In genomic region chr6:74249658-74250057, GRCh38 we compare ENCODE assay signal across 14 cellular contexts.
A peak's percentile ranks its signal among the peaks of the same experiment; 100 is the strongest.
DNase-seq lines count a peak whose midpoint lies in the region; ATAC-seq, FAIRE-seq and TF ChIP-seq lines count a peak whose summit lies in the region.
"Had no signal": no experiment of that assay in that cellular context is flagged by ENCODE, and none has a peak within 500 bp of the region (broad histone marks: within the 10 kb centered on the region; RNA-seq: fewer than 3 reads in every experiment).

No MANE protein-coding gene starts in this region.

- DNase-seq in AG10803 (ENCODE audit: low read depth): peak; percentile 62
- peak; percentile 17 to 28 for DNase-seq in dermis microvascular lymphatic vessel endothelial cell (ENCODE audit: low read depth in 2 of 2)
- no peak for DNase-seq in 8988T
- DNase-seq in activated CD4-positive, alpha-beta memory T cell treated with anti-CD3 and anti-CD28 coated beads for 36 hours: no peak
- no peak for DNase-seq in small intestine
- DNase-seq in type B pancreatic cell (ENCODE audit: extremely low spot score, unreplicated experiment): no peak
- DNase-seq: amniotic stem cell, KBM-7, NCI-H510A had no signal

- peaks cover 2% of the 10 kb centered on the region for H3K9me3 Mint-ChIP-seq in activated CD4-positive, alpha-beta memory T cell treated with anti-CD3 and anti-CD28 coated beads for 36 hours
- H3K9me3 Mint-ChIP-seq in type B pancreatic cell: no peaks in the 10 kb centered on the region
- H3K9me3 Mint-ChIP-seq: memory B cell had no signal

- no peaks in the 10 kb centered on the region for H3K4me1 Mint-ChIP-seq in activated CD4-positive, alpha-beta memory T cell treated with anti-CD3 and anti-CD28 coated beads for 36 hours (ENCODE audit: low read depth)
- H3K4me1 Mint-ChIP-seq in type B pancreatic cell (ENCODE audit: unreplicated experiment): peaks cover 3% of the 10 kb centered on the region
- H3K4me1 Mint-ChIP-seq: memory B cell had no signal

- H3K27me3 Mint-ChIP-seq in activated CD4-positive, alpha-beta memory T cell treated with anti-CD3 and anti-CD28 coated beads for 36 hours: no peaks in the 10 kb centered on the region
- H3K27me3 Mint-ChIP-seq in type B pancreatic cell: no peaks in the 10 kb centered on the region
- H3K27me3 Mint-ChIP-seq: memory B cell had no signal

- no peak overlapping the region for H3K27ac Mint-ChIP-seq in activated CD4-positive, alpha-beta memory T cell treated with anti-CD3 and anti-CD28 coated beads for 36 hours
- no peak overlapping the region for H3K27ac Mint-ChIP-seq in type B pancreatic cell
- H3K27ac Mint-ChIP-seq: memory B cell had no signal

- H3K27ac ChIP-seq in small intestine (ENCODE audit: low read depth in 1 of 2, low read length in 1 of 2): no peak overlapping the region
- H3K27ac ChIP-seq: BLaER1 treated with 17β-estradiol and CSF1 and Interleukin-3, amounts not matched to agents 10 nM and 100 nM had no signal

- peak; percentile 86 for ATAC-seq in GM21381 (IDR thresholded peaks at IDR 0.05; ENCODE audit: unreplicated experiment)
- peak; percentile 64 for ATAC-seq in HG03442 (IDR thresholded peaks at IDR 0.05; ENCODE audit: unreplicated experiment)
- ATAC-seq: HCT116 had no signal

- POLR2A ChIA-PET in activated CD4-positive, alpha-beta memory T cell treated with anti-CD3 and anti-CD28 coated beads for 36 hours (lab: Charles Lee): no interaction called here

- FAIRE-seq in small intestine (lab: Jason Lieb, UNC): no peak

- intact Hi-C loops in activated CD4-positive, alpha-beta memory T cell treated with anti-CD3 and anti-CD28 coated beads for 36 hours (cut with micrococcal nuclease): no loop called here

- H3K4me3 ChIP-seq in AG10803 (ENCODE audit: low read length) (no peak overlapping the region), small intestine (ENCODE audit: low read depth in 1 of 2, low read length in 2 of 2) (no peak overlapping the region)
- H3K4me3 ChIP-seq: BLaER1 treated with 17β-estradiol and CSF1 and Interleukin-3, amounts not matched to agents 10 nM and 100 nM had no signal

- 33 to 44% (median 39%) methylated on average over 2 of the region's 2 CpGs for WGBS in small intestine, 3 donors

- H3K4me1 ChIP-seq in small intestine (ENCODE audit: control insufficient read depth in 2 of 2, insufficient read depth in 1 of 2, low read depth in 1 of 2, low read length in 1 of 2): no peaks in the 10 kb centered on the region

- H3K27me3 ChIP-seq in small intestine (ENCODE audit: control insufficient read depth in 2 of 2, insufficient read depth in 2 of 2, low read length in 2 of 2): no peaks in the 10 kb centered on the region
- H3K27me3 ChIP-seq: BLaER1 treated with 17β-estradiol and CSF1 and Interleukin-3, amounts not matched to agents 10 nM and 100 nM had no signal

- H3K9me3 ChIP-seq in small intestine (ENCODE audit: control insufficient read depth, low read depth): no peaks in the 10 kb centered on the region

- H3K4me3 Mint-ChIP-seq in activated CD4-positive, alpha-beta memory T cell treated with anti-CD3 and anti-CD28 coated beads for 36 hours: no peak overlapping the region
- no peak overlapping the region for H3K4me3 Mint-ChIP-seq in type B pancreatic cell
- H3K4me3 Mint-ChIP-seq: memory B cell had no signal

- no peak for TF ChIP-seq CTCF in AG10803 (conservative IDR thresholded peaks at IDR 0.05; ENCODE audit: low read length)
- TF ChIP-seq CTCF in type B pancreatic cell (conservative IDR thresholded peaks at IDR 0.05): no peak

- H3K36me3 Mint-ChIP-seq in activated CD4-positive, alpha-beta memory T cell treated with anti-CD3 and anti-CD28 coated beads for 36 hours: no peaks in the 10 kb centered on the region
- no peaks in the 10 kb centered on the region for H3K36me3 Mint-ChIP-seq in type B pancreatic cell
- H3K36me3 Mint-ChIP-seq: memory B cell had no signal

- no peaks in the 10 kb centered on the region for H3K36me3 ChIP-seq in small intestine (ENCODE audit: control insufficient read depth in 2 of 2, insufficient read depth in 2 of 2, low read length in 2 of 2)
- H3K36me3 ChIP-seq: BLaER1 treated with 17β-estradiol and CSF1 and Interleukin-3, amounts not matched to agents 10 nM and 100 nM had no signal

- CTCF ChIA-PET in activated CD4-positive, alpha-beta memory T cell treated with anti-CD3 and anti-CD28 coated beads for 36 hours (lab: Charles Lee): no interaction called here

Comparison
In these comparisons a context has a peak if more than half of its experiments do, and no peak if none do; other contexts are left out.
1. DNase-seq: peak in AG10803 (single experiment) and dermis microvascular lymphatic vessel endothelial cell (2 of 2); none in 8988T (single experiment), activated CD4-positive, alpha-beta memory T cell treated with anti-CD3 and anti-CD28 coated beads for 36 hours (single experiment), small intestine (single experiment) and type B pancreatic cell (single experiment).